ENCODE assay signal across 8 cellular contexts in genomic region chr16:17476414-17477259, GRCh38. TPM values are rescaled to one million over a fixed set of nuclear protein-coding genes. Genes with fewer than 3 reads are reported as not detected.
DNase-seq lines count a peak whose midpoint lies in the region; ATAC-seq and TF ChIP-seq lines count a peak whose summit lies in the region.

No MANE protein-coding gene starts in this region.

- H3K36me3 Mint-ChIP-seq in stimulated activated memory B cell treated with anti-CD40 and anti-IgM and Interleukin-4, amounts not matched to agents 10 μg/mL and 1 μg/mL and 100 μg/mL, for 72 hours = no peaks in the 10 kb centered on the region

- peaks cover 31% of the 10 kb centered on the region for H3K4me1 Mint-ChIP-seq in stimulated activated memory B cell treated with anti-CD40 and anti-IgM and Interleukin-4, amounts not matched to agents 10 μg/mL and 1 μg/mL and 100 μg/mL, for 72 hours

- intact Hi-C loops in Right ventricle myocardium inferior (cut with DNase I) (no loop called here), cardiac septum (cut with DNase I) (no loop called here)

- peak overlapping the region; percentile 62 for H3K27ac Mint-ChIP-seq in stimulated activated memory B cell treated with anti-CD40 and anti-IgM and Interleukin-4, amounts not matched to agents 10 μg/mL and 1 μg/mL and 100 μg/mL, for 72 hours

- peaks cover 5% of the 10 kb centered on the region for H3K9me3 Mint-ChIP-seq in stimulated activated memory B cell treated with anti-CD40 and anti-IgM and Interleukin-4, amounts not matched to agents 10 μg/mL and 1 μg/mL and 100 μg/mL, for 72 hours

- H3K4me3 Mint-ChIP-seq in stimulated activated memory B cell treated with anti-CD40 and anti-IgM and Interleukin-4, amounts not matched to agents 10 μg/mL and 1 μg/mL and 100 μg/mL, for 72 hours = peak overlapping the region; percentile 51

- H3K27me3 Mint-ChIP-seq in stimulated activated memory B cell treated with anti-CD40 and anti-IgM and Interleukin-4, amounts not matched to agents 10 μg/mL and 1 μg/mL and 100 μg/mL, for 72 hours = peaks cover 18% of the 10 kb centered on the region

- DNase-seq in Right ventricle myocardium inferior (ENCODE audit: missing footprints) (no peak), cardiac septum (ENCODE audit: low spot score) (no peak), KBM-7 (peak; percentile 57), SHP77 treated with DMSO at 0.1 percent for 48 hours (lab: John Stamatoyannopoulos, UW) (peak; percentile 17), astrocyte of the cerebellum (ENCODE audit: low read depth) (peak; percentile 63), iPS-NIHi11 (ENCODE audit: low spot score) (peak; percentile 75)

- in situ Hi-C loops in KBM-7 (cut with MboI; ENCODE audit: low pct_unique_long_range_greater_than_20kb, low sequenced_read_pairs) (no loop called here), astrocyte of the cerebellum (cut with HindIII; ENCODE audit: low sequenced_read_pairs) (loop anchor here (25.0 kb wide), 1 partner anchor 614 kb away; no protein-coding TSS in a partner anchor)

- peak; percentile 75 for TF ChIP-seq CTCF in astrocyte of the cerebellum (IDR thresholded peaks at IDR 0.05; ENCODE audit: low read depth, low read length, missing control alignments)

- H3K4me3 ChIP-seq in astrocyte of the cerebellum (ENCODE audit: low read depth, low read length) = no peak overlapping the region

- ATAC-seq in Right ventricle myocardium inferior (peak; percentile 54), GM19035 (IDR thresholded peaks at IDR 0.05; ENCODE audit: unreplicated experiment) (no peak)
- ATAC-seq in stimulated activated memory B cell treated with anti-CD40 and anti-IgM and Interleukin-4, amounts not matched to agents 10 μg/mL and 1 μg/mL and 100 μg/mL, for 72 hours = peak; percentile 93

RNA-seq across cellular contexts. Expression of gene XYLT1, which starts 5.9 kb away (rescaled TPM):
- total RNA-seq in Right ventricle myocardium inferior = 1.8 TPM
- total RNA-seq in cardiac septum = 2.9 TPM

Comparison
In these comparisons a context has a peak if more than half of its experiments do, and no peak if none do; other contexts are left out.
1. DNase-seq: peak in KBM-7 (single experiment), SHP77 treated with DMSO at 0.1 percent for 48 hours (single experiment), astrocyte of the cerebellum (single experiment) and iPS-NIHi11 (single experiment); none in Right ventricle myocardium inferior (single experiment) and cardiac septum (single experiment).